7 cellular contexts compared by ENCODE assay signal in genomic region chr17:57987582-57988300, GRCh38.
DNase-seq lines count a peak whose midpoint lies in the region; ATAC-seq and TF ChIP-seq lines count a peak whose summit lies in the region.

Gene VEZF1, minus strand, starts transcription at chr17:57988254. Its CDS starts 143 bp downstream, at chr17:57988111.

- TF ChIP-seq CTCF in GM13977 (IDR thresholded peaks at IDR 0.05; ENCODE audit: extremely low read depth, insufficient read depth, missing control alignments), result no peak
- no peak for TF ChIP-seq CTCF in WI38 (IDR thresholded peaks at IDR 0.05; ENCODE audit: low read depth, low read length)
- TF ChIP-seq CTCF in cardiac fibroblast (IDR thresholded peaks at IDR 0.05; ENCODE audit: low read depth, low read length), result no peak

- DNase-seq in GM13977 (ENCODE audit: low spot score), result peak; percentile 91
- DNase-seq in NCI-H1105 (lab: John Stamatoyannopoulos, UW), result peak; percentile 72
- peak; percentile 58 to 75 for DNase-seq in cardiac fibroblast (ENCODE audit: low read depth in 2 of 2)
- peak; percentile 69 for DNase-seq in iris pigment epithelial cell (ENCODE audit: low read depth)
- DNase-seq in stimulated activated CD4-positive, alpha-beta T cell treated with anti-CD3 and anti-CD28 coated beads, Interleukin-12 subunit alpha, Interleukin-12 subunit beta, amount 100 ng/mL, for 4 hours, result peak; percentile 75

- peak; percentile 67 for ATAC-seq in HG02571 (IDR thresholded peaks at IDR 0.05; ENCODE audit: unreplicated experiment)

- in situ Hi-C loops in GM13977 (cut with MboI; ENCODE audit: low pct_unique_long_range_greater_than_20kb, low sequenced_read_pairs, unreplicated experiment), result no loop called here

- H3K4me3 ChIP-seq in WI38 (ENCODE audit: low read depth, low read length) (peak within 1 kb of the TSS; percentile 77), cardiac fibroblast (replicated peaks in 1 of 2; ENCODE audit: low read depth in 2 of 2, low read length in 2 of 2) (peak within 1 kb of the TSS; percentile 59 to 77)

Comparison
In these comparisons a context has a peak if more than half of its experiments do, and no peak if none do; other contexts are left out.
1. Peak in every context shown above with its lines: DNase-seq, ATAC-seq and H3K4me3 ChIP-seq.